1 cellular context compared by ENCODE assay signal in the genomic region with DNA sequence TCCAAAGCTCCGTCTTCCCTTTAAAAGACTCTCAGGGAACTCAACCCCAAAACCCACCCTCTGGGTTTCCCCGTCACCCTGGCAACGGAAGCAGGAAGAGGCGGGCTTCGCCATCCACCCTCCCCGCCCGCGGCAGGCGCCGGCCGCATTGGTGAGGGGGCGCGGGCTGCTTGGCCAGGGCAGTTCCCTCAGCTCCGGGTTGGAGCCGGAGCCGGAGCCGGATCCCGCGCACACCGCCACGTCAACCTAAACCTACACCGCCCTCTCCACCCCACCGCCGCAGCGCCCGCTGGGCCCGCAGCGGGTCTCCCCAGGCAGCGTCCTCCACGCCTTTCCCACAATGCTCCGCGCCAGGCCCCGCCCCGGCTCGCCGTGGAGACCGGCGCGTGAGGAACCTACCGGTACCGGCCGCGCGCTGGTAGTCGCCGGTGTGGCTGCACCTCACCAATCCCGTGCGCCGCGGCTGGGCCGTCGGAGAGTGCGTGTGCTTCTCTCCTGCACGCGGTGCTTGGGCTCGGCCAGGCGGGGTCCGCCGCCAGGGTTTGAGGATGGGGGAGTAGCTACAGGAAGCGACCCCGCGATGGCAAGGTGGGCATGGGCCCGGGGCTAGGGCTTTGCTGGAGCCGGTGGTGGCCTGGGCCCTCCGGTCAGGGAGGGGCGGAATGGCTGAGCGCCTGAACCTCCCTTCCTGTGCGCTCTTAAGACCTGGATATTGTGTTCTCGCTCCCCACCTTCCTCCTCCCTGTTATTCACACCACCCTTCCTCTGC.
TF ChIP-seq lines count a peak whose summit lies in the region.

A gene with protein sequence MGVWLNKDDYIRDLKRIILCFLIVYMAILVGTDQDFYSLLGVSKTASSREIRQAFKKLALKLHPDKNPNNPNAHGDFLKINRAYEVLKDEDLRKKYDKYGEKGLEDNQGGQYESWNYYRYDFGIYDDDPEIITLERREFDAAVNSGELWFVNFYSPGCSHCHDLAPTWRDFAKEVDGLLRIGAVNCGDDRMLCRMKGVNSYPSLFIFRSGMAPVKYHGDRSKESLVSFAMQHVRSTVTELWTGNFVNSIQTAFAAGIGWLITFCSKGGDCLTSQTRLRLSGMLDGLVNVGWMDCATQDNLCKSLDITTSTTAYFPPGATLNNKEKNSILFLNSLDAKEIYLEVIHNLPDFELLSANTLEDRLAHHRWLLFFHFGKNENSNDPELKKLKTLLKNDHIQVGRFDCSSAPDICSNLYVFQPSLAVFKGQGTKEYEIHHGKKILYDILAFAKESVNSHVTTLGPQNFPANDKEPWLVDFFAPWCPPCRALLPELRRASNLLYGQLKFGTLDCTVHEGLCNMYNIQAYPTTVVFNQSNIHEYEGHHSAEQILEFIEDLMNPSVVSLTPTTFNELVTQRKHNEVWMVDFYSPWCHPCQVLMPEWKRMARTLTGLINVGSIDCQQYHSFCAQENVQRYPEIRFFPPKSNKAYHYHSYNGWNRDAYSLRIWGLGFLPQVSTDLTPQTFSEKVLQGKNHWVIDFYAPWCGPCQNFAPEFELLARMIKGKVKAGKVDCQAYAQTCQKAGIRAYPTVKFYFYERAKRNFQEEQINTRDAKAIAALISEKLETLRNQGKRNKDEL (plus strand): TSS at position 362 of the 769 bp plus-strand sequence. CDS start 1,830 bp downstream, outside the sequence.

TF ChIP-seq in HepG2, 621 proteins besides CTCF, POLR2A, EP300 and RAD21 (continued from another document and continues in another):
- TF ChIP-seq AGO2 (optimal IDR thresholded peaks at IDR 0.05; ENCODE audit: low read depth, low read length) (peak; percentile 86), ZNF282 (IDR thresholded peaks at IDR 0.05; ENCODE audit: partially characterized antibody) (no peak), ZNF292 (CRISPR knock-in tag; IDR thresholded peaks at IDR 0.05; ENCODE audit: borderline replicate concordance, low read depth) (no peak; the same call in 1 of the 2 replicates), MXI1 (IDR thresholded peaks at IDR 0.05; ENCODE audit: borderline replicate concordance, low read depth, low read length) (peak; percentile 94; the same call in 2 of the 3 replicates), ZNF607 (CRISPR knock-in tag; IDR thresholded peaks at IDR 0.05; ENCODE audit: borderline replicate concordance) (peak; percentile 85), ZNF234 (CRISPR knock-in tag; conservative IDR thresholded peaks at IDR 0.05) (no peak), GZF1 (CRISPR knock-in tag; IDR thresholded peaks at IDR 0.05) (peak; percentile 78; the same call in 1 of the 2 replicates), ZBTB3 (CRISPR knock-in tag; IDR thresholded peaks at IDR 0.05; ENCODE audit: borderline replicate concordance, low read depth) (peak; percentile 70; the same call in 1 of the 2 replicates), TGIF2 (CRISPR knock-in tag; IDR thresholded peaks at IDR 0.05) (peak; percentile 91), SOX6 (IDR thresholded peaks at IDR 0.05) (no peak), SOX6 (CRISPR knock-in tag; IDR thresholded peaks at IDR 0.05) (peak; percentile 81), MEIS2 (CRISPR knock-in tag; IDR thresholded peaks at IDR 0.05) (peak; percentile 54; the same call in 1 of the 2 replicates), NFYB (CRISPR knock-in tag; IDR thresholded peaks at IDR 0.05) (peak; percentile 82), CENPT (CRISPR knock-in tag; IDR thresholded peaks at IDR 0.05; ENCODE audit: low read depth) (peak; percentile 84; the same call in 1 of the 2 replicates), ZBTB8A (CRISPR knock-in tag; IDR thresholded peaks at IDR 0.05; ENCODE audit: borderline replicate concordance, low read depth) (no peak; the same call in 1 of the 2 replicates), TEAD2 (CRISPR knock-in tag; IDR thresholded peaks at IDR 0.05) (0 out of 2 replicates have a peak, but pooled peaks have one; percentile 56), HIVEP1 (CRISPR knock-in tag; IDR thresholded peaks at IDR 0.05) (peak; percentile 97), ZNF251 (CRISPR knock-in tag; IDR thresholded peaks at IDR 0.05) (no peak), TOE1 (CRISPR knock-in tag; IDR thresholded peaks at IDR 0.05) (0 out of 2 replicates have a peak, but pooled peaks have one; percentile 59), ZNF563 (CRISPR knock-in tag; IDR thresholded peaks at IDR 0.05) (peak; percentile 49; the same call in 1 of the 2 replicates), ZNF24 (IDR thresholded peaks at IDR 0.05) (no peak), ZNF484 (CRISPR knock-in tag; IDR thresholded peaks at IDR 0.05; ENCODE audit: borderline replicate concordance, low read depth) (0 out of 2 replicates have a peak, but pooled peaks have one; percentile 16), ZNF17 (CRISPR knock-in tag; IDR thresholded peaks at IDR 0.05) (0 out of 2 replicates have a peak, but pooled peaks have one; percentile 46), SYNCRIP (IDR thresholded peaks at IDR 0.05; ENCODE audit: insufficient read depth, low read depth, low read length) (no peak), ZNF572 (CRISPR knock-in tag; IDR thresholded peaks at IDR 0.05) (peak; percentile 98), GABPA (IDR thresholded peaks at IDR 0.05; ENCODE audit: low read depth, low read length) (peak; percentile 71), GABPA (CRISPR knock-in tag; IDR thresholded peaks at IDR 0.05; ENCODE audit: low read depth) (peak; percentile 84), NFE2L2 (IDR thresholded peaks at IDR 0.05; ENCODE audit: low read length) (no peak), SMAD1 (CRISPR knock-in tag; IDR thresholded peaks at IDR 0.05; ENCODE audit: borderline replicate concordance, low read depth) (peak; percentile 62; the same call in 1 of the 2 replicates), KDM6A (CRISPR knock-in tag; IDR thresholded peaks at IDR 0.05; ENCODE audit: low read depth) (0 out of 2 replicates have a peak, but pooled peaks have one; percentile 11), SMARCC2 (IDR thresholded peaks at IDR 0.05) (no peak), PLRG1 (conservative IDR thresholded peaks at IDR 0.05) (no peak), ZNF550 (CRISPR knock-in tag; IDR thresholded peaks at IDR 0.05; ENCODE audit: borderline replicate concordance) (peak; percentile 39; the same call in 1 of the 2 replicates), RAD51 (IDR thresholded peaks at IDR 0.05; ENCODE audit: borderline replicate concordance) (no peak)
- TF ChIP-seq, protein P1, sequence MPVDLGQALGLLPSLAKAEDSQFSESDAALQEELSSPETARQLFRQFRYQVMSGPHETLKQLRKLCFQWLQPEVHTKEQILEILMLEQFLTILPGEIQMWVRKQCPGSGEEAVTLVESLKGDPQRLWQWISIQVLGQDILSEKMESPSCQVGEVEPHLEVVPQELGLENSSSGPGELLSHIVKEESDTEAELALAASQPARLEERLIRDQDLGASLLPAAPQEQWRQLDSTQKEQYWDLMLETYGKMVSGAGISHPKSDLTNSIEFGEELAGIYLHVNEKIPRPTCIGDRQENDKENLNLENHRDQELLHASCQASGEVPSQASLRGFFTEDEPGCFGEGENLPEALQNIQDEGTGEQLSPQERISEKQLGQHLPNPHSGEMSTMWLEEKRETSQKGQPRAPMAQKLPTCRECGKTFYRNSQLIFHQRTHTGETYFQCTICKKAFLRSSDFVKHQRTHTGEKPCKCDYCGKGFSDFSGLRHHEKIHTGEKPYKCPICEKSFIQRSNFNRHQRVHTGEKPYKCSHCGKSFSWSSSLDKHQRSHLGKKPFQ (CRISPR knock-in tag; IDR thresholded peaks at IDR 0.05; ENCODE audit: insufficient replicate concordance), result peak; percentile 92
- TF ChIP-seq, protein P2, sequence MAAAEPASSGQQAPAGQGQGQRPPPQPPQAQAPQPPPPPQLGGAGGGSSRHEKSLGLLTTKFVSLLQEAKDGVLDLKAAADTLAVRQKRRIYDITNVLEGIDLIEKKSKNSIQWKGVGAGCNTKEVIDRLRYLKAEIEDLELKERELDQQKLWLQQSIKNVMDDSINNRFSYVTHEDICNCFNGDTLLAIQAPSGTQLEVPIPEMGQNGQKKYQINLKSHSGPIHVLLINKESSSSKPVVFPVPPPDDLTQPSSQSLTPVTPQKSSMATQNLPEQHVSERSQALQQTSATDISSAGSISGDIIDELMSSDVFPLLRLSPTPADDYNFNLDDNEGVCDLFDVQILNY (CRISPR knock-in tag; conservative IDR thresholded peaks at IDR 0.05), result peak; percentile 65; the same call in 1 of the 2 replicates
- TF ChIP-seq, protein P3, sequence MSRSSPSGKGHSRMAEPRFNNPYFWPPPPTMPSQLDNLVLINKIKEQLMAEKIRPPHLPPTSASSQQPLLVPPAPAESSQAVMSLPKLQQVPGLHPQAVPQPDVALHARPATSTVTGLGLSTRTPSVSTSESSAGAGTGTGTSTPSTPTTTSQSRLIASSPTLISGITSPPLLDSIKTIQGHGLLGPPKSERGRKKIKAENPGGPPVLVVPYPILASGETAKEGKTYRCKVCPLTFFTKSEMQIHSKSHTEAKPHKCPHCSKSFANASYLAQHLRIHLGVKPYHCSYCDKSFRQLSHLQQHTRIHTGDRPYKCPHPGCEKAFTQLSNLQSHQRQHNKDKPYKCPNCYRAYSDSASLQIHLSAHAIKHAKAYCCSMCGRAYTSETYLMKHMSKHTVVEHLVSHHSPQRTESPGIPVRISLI (CRISPR knock-in tag; IDR thresholded peaks at IDR 0.05; ENCODE audit: borderline replicate concordance), result peak; percentile 49
- TF ChIP-seq, protein P4, sequence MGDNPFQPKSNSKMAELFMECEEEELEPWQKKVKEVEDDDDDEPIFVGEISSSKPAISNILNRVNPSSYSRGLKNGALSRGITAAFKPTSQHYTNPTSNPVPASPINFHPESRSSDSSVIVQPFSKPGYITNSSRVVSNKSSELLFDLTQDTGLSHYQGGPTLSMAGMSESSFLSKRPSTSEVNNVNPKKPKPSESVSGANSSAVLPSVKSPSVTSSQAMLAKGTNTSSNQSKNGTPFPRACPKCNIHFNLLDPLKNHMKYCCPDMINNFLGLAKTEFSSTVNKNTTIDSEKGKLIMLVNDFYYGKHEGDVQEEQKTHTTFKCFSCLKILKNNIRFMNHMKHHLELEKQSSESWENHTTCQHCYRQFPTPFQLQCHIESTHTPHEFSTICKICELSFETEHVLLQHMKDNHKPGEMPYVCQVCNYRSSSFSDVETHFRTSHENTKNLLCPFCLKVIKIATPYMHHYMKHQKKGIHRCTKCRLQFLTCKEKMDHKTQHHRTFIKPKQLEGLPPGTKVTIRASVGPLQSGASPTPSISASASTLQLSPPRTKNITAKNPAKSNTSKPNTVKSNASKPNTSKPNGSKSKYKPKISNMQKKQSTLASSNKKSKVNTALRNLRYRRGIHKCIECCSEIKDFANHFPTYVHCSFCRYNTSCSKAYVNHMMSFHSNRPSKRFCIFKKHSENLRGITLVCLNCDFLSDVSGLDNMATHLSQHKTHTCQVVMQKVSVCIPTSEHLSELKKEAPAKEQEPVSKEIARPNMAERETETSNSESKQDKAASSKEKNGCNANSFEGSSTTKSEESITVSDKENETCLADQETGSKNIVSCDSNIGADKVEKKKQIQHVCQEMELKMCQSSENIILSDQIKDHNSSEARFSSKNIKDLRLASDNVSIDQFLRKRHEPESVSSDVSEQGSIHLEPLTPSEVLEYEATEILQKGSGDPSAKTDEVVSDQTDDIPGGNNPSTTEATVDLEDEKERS (CRISPR knock-in tag; IDR thresholded peaks at IDR 0.05), result peak; percentile 63; the same call in 1 of the 2 replicates
- TF ChIP-seq, protein P5, sequence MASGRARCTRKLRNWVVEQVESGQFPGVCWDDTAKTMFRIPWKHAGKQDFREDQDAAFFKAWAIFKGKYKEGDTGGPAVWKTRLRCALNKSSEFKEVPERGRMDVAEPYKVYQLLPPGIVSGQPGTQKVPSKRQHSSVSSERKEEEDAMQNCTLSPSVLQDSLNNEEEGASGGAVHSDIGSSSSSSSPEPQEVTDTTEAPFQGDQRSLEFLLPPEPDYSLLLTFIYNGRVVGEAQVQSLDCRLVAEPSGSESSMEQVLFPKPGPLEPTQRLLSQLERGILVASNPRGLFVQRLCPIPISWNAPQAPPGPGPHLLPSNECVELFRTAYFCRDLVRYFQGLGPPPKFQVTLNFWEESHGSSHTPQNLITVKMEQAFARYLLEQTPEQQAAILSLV (CRISPR knock-in tag; IDR thresholded peaks at IDR 0.05; ENCODE audit: borderline replicate concordance), result peak; percentile 98
- TF ChIP-seq, protein P6, sequence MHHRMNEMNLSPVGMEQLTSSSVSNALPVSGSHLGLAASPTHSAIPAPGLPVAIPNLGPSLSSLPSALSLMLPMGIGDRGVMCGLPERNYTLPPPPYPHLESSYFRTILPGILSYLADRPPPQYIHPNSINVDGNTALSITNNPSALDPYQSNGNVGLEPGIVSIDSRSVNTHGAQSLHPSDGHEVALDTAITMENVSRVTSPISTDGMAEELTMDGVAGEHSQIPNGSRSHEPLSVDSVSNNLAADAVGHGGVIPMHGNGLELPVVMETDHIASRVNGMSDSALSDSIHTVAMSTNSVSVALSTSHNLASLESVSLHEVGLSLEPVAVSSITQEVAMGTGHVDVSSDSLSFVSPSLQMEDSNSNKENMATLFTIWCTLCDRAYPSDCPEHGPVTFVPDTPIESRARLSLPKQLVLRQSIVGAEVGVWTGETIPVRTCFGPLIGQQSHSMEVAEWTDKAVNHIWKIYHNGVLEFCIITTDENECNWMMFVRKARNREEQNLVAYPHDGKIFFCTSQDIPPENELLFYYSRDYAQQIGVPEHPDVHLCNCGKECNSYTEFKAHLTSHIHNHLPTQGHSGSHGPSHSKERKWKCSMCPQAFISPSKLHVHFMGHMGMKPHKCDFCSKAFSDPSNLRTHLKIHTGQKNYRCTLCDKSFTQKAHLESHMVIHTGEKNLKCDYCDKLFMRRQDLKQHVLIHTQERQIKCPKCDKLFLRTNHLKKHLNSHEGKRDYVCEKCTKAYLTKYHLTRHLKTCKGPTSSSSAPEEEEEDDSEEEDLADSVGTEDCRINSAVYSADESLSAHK (CRISPR knock-in tag; IDR thresholded peaks at IDR 0.05; ENCODE audit: borderline replicate concordance), result no peak
- TF ChIP-seq, protein P7, sequence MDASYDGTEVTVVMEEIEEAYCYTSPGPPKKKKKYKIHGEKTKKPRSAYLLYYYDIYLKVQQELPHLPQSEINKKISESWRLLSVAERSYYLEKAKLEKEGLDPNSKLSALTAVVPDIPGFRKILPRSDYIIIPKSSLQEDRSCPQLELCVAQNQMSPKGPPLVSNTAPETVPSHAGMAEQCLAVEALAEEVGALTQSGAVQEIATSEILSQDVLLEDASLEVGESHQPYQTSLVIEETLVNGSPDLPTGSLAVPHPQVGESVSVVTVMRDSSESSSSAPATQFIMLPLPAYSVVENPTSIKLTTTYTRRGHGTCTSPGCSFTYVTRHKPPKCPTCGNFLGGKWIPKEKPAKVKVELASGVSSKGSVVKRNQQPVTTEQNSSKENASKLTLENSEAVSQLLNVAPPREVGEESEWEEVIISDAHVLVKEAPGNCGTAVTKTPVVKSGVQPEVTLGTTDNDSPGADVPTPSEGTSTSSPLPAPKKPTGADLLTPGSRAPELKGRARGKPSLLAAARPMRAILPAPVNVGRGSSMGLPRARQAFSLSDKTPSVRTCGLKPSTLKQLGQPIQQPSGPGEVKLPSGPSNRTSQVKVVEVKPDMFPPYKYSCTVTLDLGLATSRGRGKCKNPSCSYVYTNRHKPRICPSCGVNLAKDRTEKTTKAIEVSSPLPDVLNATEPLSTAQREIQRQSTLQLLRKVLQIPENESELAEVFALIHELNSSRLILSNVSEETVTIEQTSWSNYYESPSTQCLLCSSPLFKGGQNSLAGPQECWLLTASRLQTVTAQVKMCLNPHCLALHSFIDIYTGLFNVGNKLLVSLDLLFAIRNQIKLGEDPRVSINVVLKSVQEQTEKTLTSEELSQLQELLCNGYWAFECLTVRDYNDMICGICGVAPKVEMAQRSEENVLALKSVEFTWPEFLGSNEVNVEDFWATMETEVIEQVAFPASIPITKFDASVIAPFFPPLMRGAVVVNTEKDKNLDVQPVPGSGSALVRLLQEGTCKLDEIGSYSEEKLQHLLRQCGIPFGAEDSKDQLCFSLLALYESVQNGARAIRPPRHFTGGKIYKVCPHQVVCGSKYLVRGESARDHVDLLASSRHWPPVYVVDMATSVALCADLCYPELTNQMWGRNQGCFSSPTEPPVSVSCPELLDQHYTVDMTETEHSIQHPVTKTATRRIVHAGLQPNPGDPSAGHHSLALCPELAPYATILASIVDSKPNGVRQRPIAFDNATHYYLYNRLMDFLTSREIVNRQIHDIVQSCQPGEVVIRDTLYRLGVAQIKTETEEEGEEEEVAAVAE (CRISPR knock-in tag; IDR thresholded peaks at IDR 0.05; ENCODE audit: borderline replicate concordance), result peak; percentile 29; the same call in 1 of the 2 replicates
